In the genomic region with DNA sequence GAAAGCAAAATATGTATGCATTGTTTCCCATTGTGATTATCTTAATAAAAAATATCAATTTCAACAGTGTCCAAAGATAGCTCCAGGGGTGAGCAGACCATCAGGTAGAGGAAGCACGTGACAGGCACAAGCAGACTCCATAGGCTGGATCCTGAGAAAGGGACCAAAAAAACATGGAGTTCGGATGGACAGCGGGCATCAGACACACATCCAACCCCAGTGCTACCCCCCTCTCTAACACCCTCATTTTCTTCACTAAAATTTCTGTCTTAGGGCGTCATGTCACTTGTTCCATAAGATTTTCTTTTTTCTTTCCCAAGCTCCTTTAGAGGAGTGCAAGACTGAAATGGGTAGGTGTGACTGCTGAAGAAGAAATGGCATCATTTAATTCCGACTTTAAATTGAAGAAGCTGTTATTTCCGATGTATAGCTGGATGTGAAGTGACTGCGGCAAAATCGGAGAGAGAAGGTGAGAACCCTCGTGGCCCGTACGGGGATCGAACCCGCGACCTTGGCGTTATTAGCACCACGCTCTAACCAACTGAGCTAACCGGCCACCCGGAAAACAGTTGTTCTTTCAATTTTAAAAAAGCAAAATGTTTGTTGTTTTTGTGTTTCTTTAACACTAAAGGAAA, we compare ENCODE assay signal across 1 cellular context.
TF ChIP-seq lines count a peak whose summit lies in the region.

No MANE protein-coding gene starts in this region.

TF ChIP-seq in HEK293, 187 proteins besides CTCF, POLR2A, EP300 and RAD21 (continued from another document):
- TF ChIP-seq ZSCAN30 (tag by site-specific recombination; IDR thresholded peaks at IDR 0.05): no peak
- no peak for TF ChIP-seq ZNF76 (tag by site-specific recombination; IDR thresholded peaks at IDR 0.05; ENCODE audit: borderline replicate concordance, low read depth)
- no peak for TF ChIP-seq ZNF155 (tag by site-specific recombination; IDR thresholded peaks at IDR 0.05)
- no peak for TF ChIP-seq ZBTB8A (tag by site-specific recombination; IDR thresholded peaks at IDR 0.05)
- peak; percentile 40; the same call in 1 of the 2 replicates for TF ChIP-seq ZNF629 (tag by site-specific recombination; IDR thresholded peaks at IDR 0.05)
- TF ChIP-seq ZNF626 (tag by site-specific recombination; IDR thresholded peaks at IDR 0.05): no peak
- 0 out of 2 replicates have a peak, but pooled peaks have one; percentile 35 for TF ChIP-seq ZNF596 (tag by site-specific recombination; IDR thresholded peaks at IDR 0.05)
